15 cellular contexts compared by ENCODE assay signal in genomic region chr18:24263078-24263477, GRCh38.
"Had no signal": no experiment of that assay in that cellular context is flagged by ENCODE, and none has a peak within 500 bp of the region (broad histone marks: within the 10 kb centered on the region; RNA-seq: fewer than 3 reads in every experiment).

No MANE protein-coding gene starts in this region.

- H3K4me1 ChIP-seq: adrenal gland, thyroid gland had no signal

- H3K27me3 ChIP-seq: adrenal gland, stomach, thyroid gland had no signal

- DNase-seq: activated CD4-positive, alpha-beta T cell treated with anti-CD3 and anti-CD28 coated beads, Interleukin-2, amount 50 U/mL, for 48 hours; activated gamma-delta T cell treated with Interleukin-2 at 50 U/mL for 16 hours; adrenal gland; foreskin fibroblast; glutamatergic neuron; hypothalamus; islet precursor cell; occipital lobe; posterior cingulate gyrus; right cardiac atrium; stimulated activated CD4-positive, alpha-beta T cell treated with anti-CD3 and anti-CD28 coated beads, Interleukin-4, amount 100 ng/mL, for 24 hours; stomach; thyroid gland; WERI-Rb-1 had no signal

- H3K9me3 ChIP-seq: adrenal gland, stomach, thyroid gland had no signal

- H3K4me3 ChIP-seq: adrenal gland, smooth muscle cell, stomach, thyroid gland had no signal

- H3K27ac ChIP-seq: adrenal gland, thyroid gland, WERI-Rb-1 had no signal

- H3K36me3 ChIP-seq: adrenal gland, thyroid gland, WERI-Rb-1 had no signal
